In genomic region chr14:103480595-103480994, GRCh38 we compare ENCODE assay signal across 12 cellular contexts. TPM values are rescaled to one million over a fixed set of nuclear protein-coding genes. Genes with fewer than 3 reads are reported as not detected.
DNase-seq lines count a peak whose midpoint lies in the region; ATAC-seq, FAIRE-seq and TF ChIP-seq lines count a peak whose summit lies in the region.
"Had no signal": no experiment of that assay in that cellular context is flagged by ENCODE, and none has a peak within 500 bp of the region (broad histone marks: within the 10 kb centered on the region; RNA-seq: fewer than 3 reads in every experiment).

No MANE protein-coding gene starts in this region.

- TF ChIP-seq POLR2A in K562 (conservative IDR thresholded peaks at IDR 0.05): no peak

- intact Hi-C loops in K562 (cut with micrococcal nuclease) (no loop called here), left colon (cut with DNase I, micrococcal nuclease) (no loop called here)

- no peaks in the 10 kb centered on the region for H3F3A ChIP-seq in Loucy (ENCODE audit: low read depth)

- DNase-seq in G401 (ENCODE audit: low spot score): peak; percentile 54
- no peak for DNase-seq in K562 (ENCODE audit: extremely low read depth in 1 of 4, low spot score in 3 of 4)
- DNase-seq in anterior cingulate cortex (lab: John Stamatoyannopoulos, UW): no peak
- DNase-seq in BE2C: no peak
- DNase-seq in left colon: no peak
- DNase-seq: H7, heart left ventricle, NCI-H1105 treated with DMSO at 0.1 percent for 48 hours had no signal

- H3K79me2 ChIP-seq in Loucy (ENCODE audit: insufficient read depth, low read length) (no peaks in the 10 kb centered on the region), K562 (ENCODE audit: control insufficient read depth, insufficient read depth, low read length) (no peaks in the 10 kb centered on the region)

- POLR2A ChIA-PET in K562 (lab: Yijun Ruan, JAX): interaction anchor here (1.6 kb wide), 1 partner anchor 13 kb away, joined by 3 read pairs; no protein-coding TSS in a partner anchor

- no peaks in the 10 kb centered on the region for H3K27me3 ChIP-seq in Loucy (ENCODE audit: insufficient read depth, low read length, poor library complexity, severe bottlenecking)
- H3K27me3 ChIP-seq in K562 (ENCODE audit: control insufficient read depth in 2 of 2, insufficient read depth in 2 of 2, low read length in 2 of 2): no peaks in the 10 kb centered on the region
- no peaks in the 10 kb centered on the region for H3K27me3 ChIP-seq in BE2C
- H3K27me3 ChIP-seq: heart left ventricle, neural progenitor cell had no signal

- in situ Hi-C loops in G401 (cut with HindIII; ENCODE audit: low sequenced_read_pairs) (no loop called here), K562 (cut with MboI) (no loop called here)

- no peak for FAIRE-seq in K562 (lab: Jason Lieb, UNC)

- H3K4me1 ChIP-seq in Loucy (ENCODE audit: insufficient read depth, low read length, poor library complexity, severe bottlenecking) (peaks cover 17% of the 10 kb centered on the region), K562 (replicated peaks in 1 of 2; ENCODE audit: control insufficient read depth in 2 of 2, insufficient read depth in 2 of 2, low read length in 2 of 2) (no peaks in the 10 kb centered on the region; a peak in 1 of 5 replicates), BE2C (no peaks in the 10 kb centered on the region)
- H3K4me1 ChIP-seq: neural progenitor cell had no signal

- H3K4me2 ChIP-seq in Loucy (ENCODE audit: low read depth, low read length, poor library complexity, severe bottlenecking) (peak overlapping the region; percentile 28), K562 (ENCODE audit: insufficient read depth, low read length) (no peak overlapping the region)
- H3K4me2 ChIP-seq: neural progenitor cell had no signal

- H3K36me3 ChIP-seq in Loucy (ENCODE audit: insufficient read depth, low read length) (peaks cover 44% of the 10 kb centered on the region), K562 (ENCODE audit: control insufficient read depth, insufficient read depth, low read length) (peaks cover 66% of the 10 kb centered on the region), BE2C (peaks cover 52% of the 10 kb centered on the region)

- H3K9ac ChIP-seq in Loucy (ENCODE audit: low read depth, low read length, poor library complexity, severe bottlenecking) (no peak overlapping the region), K562 (ENCODE audit: insufficient read depth in 1 of 2, low read depth in 2 of 2, low read length in 2 of 2) (no peak overlapping the region)
- H3K9ac ChIP-seq: neural progenitor cell had no signal

- TF ChIP-seq RAD21 in K562 (CRISPR knock-in tag; conservative IDR thresholded peaks at IDR 0.05 in 1 of 2, IDR thresholded peaks at IDR 0.05 in 1 of 2): no peak

- H3K9me3 ChIP-seq in Loucy (ENCODE audit: insufficient read depth, low read depth, low read length) (no peaks in the 10 kb centered on the region), K562 (replicated peaks; ENCODE audit: control insufficient read depth, insufficient read depth, low read depth, low read length) (no peaks in the 10 kb centered on the region), BE2C (no peaks in the 10 kb centered on the region)
- H3K9me3 ChIP-seq: heart left ventricle had no signal

- CTCF ChIA-PET in K562 (lab: Yijun Ruan, JAX; ENCODE audit: low intra/inter-chr PET ratio): no interaction called here

- H3K9me1 ChIP-seq in K562 (ENCODE audit: control insufficient read depth, insufficient read depth, low read length): no peaks in the 10 kb centered on the region

- TF ChIP-seq CTCF in Loucy (conservative IDR thresholded peaks at IDR 0.05; ENCODE audit: low read length) (no peak), K562 (IDR thresholded peaks at IDR 0.05 in 2 of 3, conservative IDR thresholded peaks at IDR 0.05 in 1 of 3; ENCODE audit: insufficient read depth in 2 of 3, low read depth in 1 of 3, low read length in 3 of 3) (no peak), BE2C (IDR thresholded peaks at IDR 0.05; ENCODE audit: low read depth, low read length) (no peak)

- H3K9me2 ChIP-seq in Loucy (replicated peaks; ENCODE audit: low read depth, low read length): no peaks in the 10 kb centered on the region

- H3K27ac ChIP-seq in K562 (ENCODE audit: extremely low read depth, low read depth, low read length): no peak overlapping the region
- H3K27ac ChIP-seq: neural progenitor cell had no signal

- H3K4me3 ChIP-seq in Loucy (ENCODE audit: low read length, poor library complexity, severe bottlenecking) (no peak overlapping the region), K562 (no peak overlapping the region), BE2C (ENCODE audit: low read depth, low read length) (no peak overlapping the region)
- H3K4me3 ChIP-seq: heart left ventricle, neural progenitor cell had no signal

- no peaks in the 10 kb centered on the region for H4K20me1 ChIP-seq in Loucy (ENCODE audit: insufficient read depth, low read length, poor library complexity, severe bottlenecking)
- H4K20me1 ChIP-seq in K562 (replicated peaks; ENCODE audit: control insufficient read depth, insufficient read depth, low read length): no peaks in the 10 kb centered on the region

- H2AFZ ChIP-seq in Loucy (ENCODE audit: low read length) (no peak overlapping the region), K562 (ENCODE audit: low read depth, low read length) (no peak overlapping the region)
- H2AFZ ChIP-seq: neural progenitor cell had no signal

- WGBS in K562 (ENCODE audit: insufficient coverage, low coverage, missing lambda C conversion rate): 78% methylated on average over 3 of the region's 3 CpGs

- ATAC-seq in GM21367 (IDR thresholded peaks at IDR 0.05; ENCODE audit: unreplicated experiment) (peak; percentile 55), K562 (no peak), HG02763 (IDR thresholded peaks at IDR 0.05; ENCODE audit: unreplicated experiment) (no peak), left colon (no peak)
- ATAC-seq: heart left ventricle had no signal

- TF ChIP-seq EP300 in K562 (IDR thresholded peaks at IDR 0.05; ENCODE audit: low read length): no peak

- BruUV-seq in K562 (replicated peaks; lab: Mats Ljungman, UMichigan): TSS peak; percentile 20

TF ChIP-seq in K562, 482 proteins besides CTCF, POLR2A, EP300 and RAD21 (continues in another document):
- no peak for TF ChIP-seq ELK3 (CRISPR knock-in tag; IDR thresholded peaks at IDR 0.05)
- no peak for TF ChIP-seq ZNF384 (IDR thresholded peaks at IDR 0.05; ENCODE audit: low read depth, low read length)
- TF ChIP-seq EP400 (IDR thresholded peaks at IDR 0.05): no peak

RNA-seq across cellular contexts. Expression of gene CKB, which starts 42.0 kb away (rescaled TPM):
- 672 and 986 TPM in 2 replicates for total RNA-seq in G401 (2014; rRNA removed; shearing (Covaris generic))
- total RNA-seq in K562 (2011; cell fraction: chromatin; rRNA removed; ENCODE audit: low replicate concordance): 63.0 and 253 TPM in 2 replicates
- 300 and 318 TPM in 2 replicates for total RNA-seq in K562 (2011; cell fraction: nucleolus; rRNA removed)
- total RNA-seq in K562 (2011; cell fraction: nucleoplasm; rRNA removed): 108 and 141 TPM in 2 replicates
- 692 and 778 TPM in 2 replicates for total RNA-seq in K562 (2014; rRNA removed)
- total RNA-seq in K562 (2014; rRNA removed; fragmentation: Illumina TruSeq; extraction: Trizol): 90.5 and 91.6 TPM in 2 replicates
- 177 and 191 TPM in 2 replicates for total RNA-seq in K562 (2015; rRNA removed; fragmentation: Illumina TruSeq; extraction: Trizol)
- 558 and 570 TPM in 2 replicates for total RNA-seq in K562 (2021)
- 132 and 348 TPM in 2 replicates for polyA plus RNA-seq in K562 (2011; rRNA removed)
- polyA plus RNA-seq in K562 (2011; cell fraction: cytosol; rRNA removed): 261 and 599 TPM in 2 replicates
- 742 and 1,022 TPM in 2 replicates for polyA plus RNA-seq in K562 (2011; cell fraction: nucleus; rRNA removed)
- polyA plus RNA-seq in K562 (2012): 375 and 553 TPM in 2 replicates
- polyA plus RNA-seq in K562 (2014; fragmentation: Illumina TruSeq; extraction: Trizol): 115 and 390 TPM in 2 replicates
- 10 to 100 TPM; 23.9 to 44.5 TPM for polyA plus RNA-seq in K562 (2014; fragmentation: Nextera tagmentation; extraction: Ambion mirVana)
- polyA plus RNA-seq in K562 (2014; rRNA removed): 564 and 637 TPM in 2 replicates
- polyA minus RNA-seq in K562 (2011; rRNA and poly(A)+ RNA removed): 34.8 and 43.6 TPM in 2 replicates
- polyA minus RNA-seq in K562 (2011; cell fraction: cytosol; rRNA and poly(A)+ RNA removed): 164 and 287 TPM in 2 replicates
- polyA minus RNA-seq in K562 (2011; cell fraction: nucleus; rRNA and poly(A)+ RNA removed): 93.2 and 131 TPM in 2 replicates
- 1,667 TPM for polyA plus RNA-seq in BE2C (2012; ENCODE audit: insufficient read depth, insufficient read length, low read depth)
- 1,000 to 10,000 TPM; 1,945 to 3,680 TPM for total RNA-seq in left colon

RNA-seq across cellular contexts. Expression of gene TRMT61A, which starts 48.4 kb away (rescaled TPM):
- total RNA-seq in G401 (2014; rRNA removed; shearing (Covaris generic)): 17.6 and 29.3 TPM in 2 replicates
- total RNA-seq in K562 (2011; cell fraction: chromatin; rRNA removed; ENCODE audit: low replicate concordance): 5.1 and 21.8 TPM in 2 replicates
- total RNA-seq in K562 (2011; cell fraction: nucleolus; rRNA removed): 24.5 and 24.8 TPM in 2 replicates
- total RNA-seq in K562 (2011; cell fraction: nucleoplasm; rRNA removed): 9.7 and 11.4 TPM in 2 replicates
- total RNA-seq in K562 (2014; rRNA removed): 24.8 and 29.5 TPM in 2 replicates
- 1.5 and 2.9 TPM in 2 replicates for total RNA-seq in K562 (2014; rRNA removed; fragmentation: Illumina TruSeq; extraction: Trizol)
- 12.3 and 12.4 TPM in 2 replicates for total RNA-seq in K562 (2015; rRNA removed; fragmentation: Illumina TruSeq; extraction: Trizol)
- 20.4 and 21.0 TPM in 2 replicates for total RNA-seq in K562 (2021)
- polyA plus RNA-seq in K562 (2011; rRNA removed): 5.1 and 6.6 TPM in 2 replicates
- polyA plus RNA-seq in K562 (2011; cell fraction: cytosol; rRNA removed): 7.6 and 28.9 TPM in 2 replicates
- 15.5 and 27.8 TPM in 2 replicates for polyA plus RNA-seq in K562 (2011; cell fraction: nucleus; rRNA removed)
- 7.5 and 13.1 TPM in 2 replicates for polyA plus RNA-seq in K562 (2012)
- polyA plus RNA-seq in K562 (2014; fragmentation: Illumina TruSeq; extraction: Trizol): 3.2 and 10.1 TPM in 2 replicates
- under 1 TPM; 0.10 to 0.50 TPM for polyA plus RNA-seq in K562 (2014; fragmentation: Nextera tagmentation; extraction: Ambion mirVana)
- 18.1 and 22.4 TPM in 2 replicates for polyA plus RNA-seq in K562 (2014; rRNA removed)
- polyA minus RNA-seq in K562 (2011; rRNA and poly(A)+ RNA removed): 1.4 and 2.6 TPM in 2 replicates
- 5.0 and 6.5 TPM in 2 replicates for polyA minus RNA-seq in K562 (2011; cell fraction: cytosol; rRNA and poly(A)+ RNA removed)
- 13.2 and 14.3 TPM in 2 replicates for polyA minus RNA-seq in K562 (2011; cell fraction: nucleus; rRNA and poly(A)+ RNA removed)
- polyA plus RNA-seq in BE2C (2012; ENCODE audit: insufficient read depth, insufficient read length, low read depth): 137 TPM
- total RNA-seq in left colon: 10 to 100 TPM; 10.1 to 10.6 TPM
